24 cellular contexts compared by ENCODE assay signal in genomic region chr1:94969137-94969536, GRCh38. TPM values are rescaled to one million over a fixed set of nuclear protein-coding genes. Genes with fewer than 3 reads are reported as not detected.
DNase-seq lines count a peak whose midpoint lies in the region; ATAC-seq, FAIRE-seq and TF ChIP-seq lines count a peak whose summit lies in the region.
"Had no signal": no experiment of that assay in that cellular context is flagged by ENCODE, and none has a peak within 500 bp of the region (broad histone marks: within the 10 kb centered on the region; RNA-seq: fewer than 3 reads in every experiment).

No MANE protein-coding gene starts in this region.

- H3K4me1 Mint-ChIP-seq in WTC11 = peaks cover 17% of the 10 kb centered on the region
- H3K4me1 Mint-ChIP-seq: CD14-positive monocyte; CD4-positive, alpha-beta memory T cell had no signal

- TF ChIP-seq CTCF in HepG2 (CRISPR knock-in tag; IDR thresholded peaks at IDR 0.05) (no peak), right lobe of liver (IDR thresholded peaks at IDR 0.05) (no peak), WTC11 (IDR thresholded peaks at IDR 0.05) (no peak)

- H3K9ac ChIP-seq in HepG2 (ENCODE audit: insufficient read depth, low read depth, low read length) = no peak overlapping the region
- H3K9ac ChIP-seq: BLaER1 had no signal

- H3K4me3 ChIP-seq in HepG2 (replicated peaks in 1 of 3; ENCODE audit: insufficient read depth in 1 of 3, low read depth in 2 of 3, low read length in 3 of 3) (no peak overlapping the region), right lobe of liver (no peak overlapping the region)
- H3K4me3 ChIP-seq: A549, BLaER1 had no signal

- TF ChIP-seq POLR2A in HepG2 (IDR thresholded peaks at IDR 0.05; ENCODE audit: insufficient read depth in 1 of 2, low read depth in 2 of 2, low read length in 2 of 2) (no peak), right lobe of liver (IDR thresholded peaks at IDR 0.05) (no peak)

- intact Hi-C loops in HepG2 (cut with micrococcal nuclease; ENCODE audit: unreplicated experiment) (no loop called here), right lobe of liver (cut with DNase I) (no loop called here)

- H3K4me3 Mint-ChIP-seq in WTC11 = no peak overlapping the region
- H3K4me3 Mint-ChIP-seq: CD14-positive monocyte; CD4-positive, alpha-beta memory T cell; CD4-positive, CD25-positive, alpha-beta regulatory T cell; CD8-positive, alpha-beta memory T cell had no signal

- H3K27ac ChIP-seq in HepG2 (ENCODE audit: extremely low read length, insufficient read depth, low read length) = no peak overlapping the region
- no peak overlapping the region for H3K27ac ChIP-seq in right lobe of liver
- H3K27ac ChIP-seq: 22Rv1, A549, BLaER1 had no signal

- no peak overlapping the region for H3K27ac Mint-ChIP-seq in WTC11
- H3K27ac Mint-ChIP-seq: CD14-positive monocyte; CD4-positive, alpha-beta memory T cell; CD4-positive, CD25-positive, alpha-beta regulatory T cell; CD8-positive, alpha-beta memory T cell had no signal

- FAIRE-seq in HepG2 (lab: Jason Lieb, UNC) = no peak
- FAIRE-seq: A549, GM12891, GM19239 had no signal

- POLR2A ChIA-PET in HepG2 (lab: Yijun Ruan, JAX) = no interaction called here
- POLR2A ChIA-PET in WTC11 (lab: Charles Lee) = no interaction called here

- no peaks in the 10 kb centered on the region for H3K36me3 ChIP-seq in HepG2 (replicated peaks in 1 of 2; ENCODE audit: control insufficient read depth in 1 of 2, insufficient read depth in 2 of 2, low read length in 2 of 2)
- H3K36me3 ChIP-seq in right lobe of liver = no peaks in the 10 kb centered on the region
- H3K36me3 ChIP-seq: BE2C, BLaER1 had no signal

- no peaks in the 10 kb centered on the region for H3K79me2 ChIP-seq in HepG2 (ENCODE audit: insufficient read depth, low read length)

- TF ChIP-seq EP300 in HepG2 (IDR thresholded peaks at IDR 0.05; ENCODE audit: low read depth in 2 of 2, low read length in 2 of 2) = no peak
- no peak for TF ChIP-seq EP300 in HepG2 (CRISPR knock-in tag; IDR thresholded peaks at IDR 0.05; ENCODE audit: borderline replicate concordance)

- H3K27me3 Mint-ChIP-seq in WTC11 (ENCODE audit: low read depth) = no peaks in the 10 kb centered on the region
- H3K27me3 Mint-ChIP-seq: CD4-positive, alpha-beta memory T cell; CD4-positive, CD25-positive, alpha-beta regulatory T cell; CD8-positive, alpha-beta memory T cell had no signal

- TF ChIP-seq RAD21 in HepG2 (CRISPR knock-in tag; IDR thresholded peaks at IDR 0.05) = no peak

- no peaks in the 10 kb centered on the region for H3K27me3 ChIP-seq in HepG2 (ENCODE audit: control insufficient read depth in 1 of 2, insufficient read depth in 2 of 2, low read length in 2 of 2)
- H3K27me3 ChIP-seq in right lobe of liver = no peaks in the 10 kb centered on the region
- H3K27me3 ChIP-seq: BE2C, BLaER1 had no signal

- no peak for DNase-seq in HepG2 (ENCODE audit: low spot score)
- no peak for DNase-seq in right lobe of liver
- no peak for DNase-seq in WTC11 (ENCODE audit: low spot score)
- no peak for DNase-seq in AG20443 (ENCODE audit: low spot score)
- no peak for DNase-seq in GDM1 (lab: John Stamatoyannopoulos, UW)
- DNase-seq: BE2C; C1 segment of cervical spinal cord; CD4-positive, alpha-beta memory T cell; CD4-positive, CD25-positive, alpha-beta regulatory T cell; CD8-positive, alpha-beta memory T cell; COR-L47; DMS 273 treated with DMSO at 0.1 percent for 48 hours; DMS153; DMS53; DMS79; DND-41; EL; GF-D8 had no signal

- CTCF ChIA-PET in HepG2 (lab: Yijun Ruan, JAX; ENCODE audit: low intra/inter-chr PET ratio, low total read pairs) = no interaction called here
- CTCF ChIA-PET in WTC11 (lab: Charles Lee) = no interaction called here

- no peak for ATAC-seq in HepG2
- no peak for ATAC-seq in right lobe of liver
- no peak for ATAC-seq in WTC11
- ATAC-seq: A549 had no signal

- no peaks in the 10 kb centered on the region for H4K20me1 ChIP-seq in HepG2 (ENCODE audit: insufficient read depth, low read length)
- H4K20me1 ChIP-seq: BLaER1 had no signal

- H3K4me1 ChIP-seq in HepG2 (ENCODE audit: insufficient read depth, low read length) (peaks cover 10% of the 10 kb centered on the region; the same call in 1 of the 2 replicates), right lobe of liver (no peaks in the 10 kb centered on the region)
- H3K4me1 ChIP-seq: BE2C had no signal

- H2AFZ ChIP-seq in HepG2 (ENCODE audit: low read length) = no peak overlapping the region

- 95% methylated on average over 6 of the region's 6 CpGs for WGBS in HepG2 (ENCODE audit: low lambda C conversion rate)
- 95% methylated on average over 6 of the region's 6 CpGs for WGBS in right lobe of liver (ENCODE audit: insufficient coverage, low coverage, low lambda C conversion rate, missing lambda C conversion rate)

- no TSS peak for BruUV-seq in HepG2 (replicated peaks; lab: Mats Ljungman, UMichigan)

- no peaks in the 10 kb centered on the region for H3K36me3 Mint-ChIP-seq in WTC11
- H3K36me3 Mint-ChIP-seq: CD14-positive monocyte; CD8-positive, alpha-beta memory T cell had no signal

- no peak overlapping the region for H3K4me2 ChIP-seq in HepG2 (ENCODE audit: low read depth, low read length)
- H3K4me2 ChIP-seq: A549, BLaER1 had no signal

- in situ Hi-C loops in HepG2 (cut with HindIII; ENCODE audit: extremely low pct_ligation_motif_present, low pct_unique_long_range_greater_than_20kb) = no loop called here

- no peaks in the 10 kb centered on the region for H3K9me3 Mint-ChIP-seq in WTC11
- H3K9me3 Mint-ChIP-seq: CD14-positive monocyte; CD8-positive, alpha-beta memory T cell had no signal

- no peaks in the 10 kb centered on the region for H3K9me3 ChIP-seq in HepG2 (ENCODE audit: low read length)
- no peaks in the 10 kb centered on the region for H3K9me3 ChIP-seq in right lobe of liver
- H3K9me3 ChIP-seq: A549, BE2C, BLaER1 had no signal

TF ChIP-seq in HepG2, 621 proteins besides CTCF, POLR2A, EP300 and RAD21:
- TF ChIP-seq ZNF121 (CRISPR knock-in tag; IDR thresholded peaks at IDR 0.05) (0 out of 2 replicates have a peak, but pooled peaks have one; percentile 31), PRPF4 (IDR thresholded peaks at IDR 0.05; ENCODE audit: low read depth, low read length, poor library complexity, severe bottlenecking) (no peak)
TF ChIP-seq in HepG2: peak in this region for 1.

TF ChIP-seq in WTC11, 78 proteins besides CTCF, POLR2A, EP300 and RAD21:
- TF ChIP-seq ATF1 (CRISPR knock-in tag; IDR thresholded peaks at IDR 0.05) (no peak), ZNF121 (CRISPR knock-in tag; IDR thresholded peaks at IDR 0.05) (peak; percentile 73; the same call in 1 of the 2 replicates), NR3C1 (CRISPR knock-in tag; conservative IDR thresholded peaks at IDR 0.05; ENCODE audit: low read depth) (no peak), CREM (CRISPR knock-in tag; IDR thresholded peaks at IDR 0.05) (no peak), NR2C2 (CRISPR knock-in tag; IDR thresholded peaks at IDR 0.05) (no peak), CREB1 (CRISPR knock-in tag; IDR thresholded peaks at IDR 0.05) (no peak)
TF ChIP-seq in WTC11: peak in this region for 1.

RNA-seq across cellular contexts. Expression of gene CNN3, which starts 42.2 kb away (rescaled TPM):
- total RNA-seq in HepG2 (2016; rRNA removed; fragmentation: Illumina TruSeq; extraction: Trizol) (223 and 290 TPM in 2 replicates), right lobe of liver (100 to 1,000 TPM in 2 of 6 experiments, 10 to 100 TPM in 4; 90.5 to 125 (median 99.3) TPM), WTC11 (2021) (183 to 187 TPM (median 185 TPM) in 3 replicates)
- 57.3 and 60.4 TPM in 2 replicates for total RNA-seq in HepG2 (2016; cell fraction: cytosol; rRNA removed; fragmentation: Illumina TruSeq; extraction: Trizol; ENCODE audit: low read depth)
- total RNA-seq in HepG2 (2016; cell fraction: insoluble cytoplasmic fraction; rRNA removed; fragmentation: Illumina TruSeq; extraction: Trizol) = 203 and 275 TPM in 2 replicates
- total RNA-seq in HepG2 (2016; cell fraction: membrane; rRNA removed; fragmentation: Illumina TruSeq; extraction: Trizol) = 122 and 123 TPM in 2 replicates
- 101 and 120 TPM in 2 replicates for total RNA-seq in HepG2 (2016; cell fraction: nucleus; rRNA removed; fragmentation: Illumina TruSeq; extraction: Trizol)
- polyA plus RNA-seq in HepG2 (2011; rRNA removed) = 97.4 and 113 TPM in 2 replicates
- polyA plus RNA-seq in HepG2 (2011; cell fraction: cytosol; rRNA removed) = 59.4 and 80.2 TPM in 2 replicates
- polyA plus RNA-seq in HepG2 (2011; cell fraction: nucleus; rRNA removed) = 44.3 and 48.4 TPM in 2 replicates
- polyA plus RNA-seq in HepG2 (2012) = 105 and 127 TPM in 2 replicates
- polyA plus RNA-seq in HepG2 (2016; cell fraction: cytosol; fragmentation: Illumina TruSeq; extraction: Trizol; ENCODE audit: low read depth) = 34.4 and 42.1 TPM in 2 replicates
- 302 and 322 TPM in 2 replicates for polyA plus RNA-seq in HepG2 (2016; cell fraction: insoluble cytoplasmic fraction; fragmentation: Illumina TruSeq; extraction: Trizol; ENCODE audit: low read depth)
- polyA plus RNA-seq in HepG2 (2016; cell fraction: membrane; fragmentation: Illumina TruSeq; extraction: Trizol; ENCODE audit: low read depth) = 71.0 and 76.9 TPM in 2 replicates
- polyA plus RNA-seq in HepG2 (2016; cell fraction: nucleus; fragmentation: Illumina TruSeq; extraction: Trizol; ENCODE audit: insufficient read depth, low read depth) = 152 and 159 TPM in 2 replicates
- 63.8 TPM in 1 of 2 replicates, not detected in the other for polyA minus RNA-seq in HepG2 (2011; rRNA and poly(A)+ RNA removed; ENCODE audit: low replicate concordance)
- polyA minus RNA-seq in HepG2 (2011; cell fraction: cytosol; rRNA and poly(A)+ RNA removed) = 86.9 and 93.5 TPM in 2 replicates
- polyA minus RNA-seq in HepG2 (2011; cell fraction: nucleus; rRNA and poly(A)+ RNA removed) = 71.3 and 77.3 TPM in 2 replicates

Comparison
In these comparisons a context has a peak if more than half of its experiments do, and no peak if none do; other contexts are left out.
1. Of the 50 proteins assayed by ChIP-seq in both HepG2 and WTC11: peak only in HepG2: none; only in WTC11: none; in both: ZNF121; in neither: 49.